In the genomic region with DNA sequence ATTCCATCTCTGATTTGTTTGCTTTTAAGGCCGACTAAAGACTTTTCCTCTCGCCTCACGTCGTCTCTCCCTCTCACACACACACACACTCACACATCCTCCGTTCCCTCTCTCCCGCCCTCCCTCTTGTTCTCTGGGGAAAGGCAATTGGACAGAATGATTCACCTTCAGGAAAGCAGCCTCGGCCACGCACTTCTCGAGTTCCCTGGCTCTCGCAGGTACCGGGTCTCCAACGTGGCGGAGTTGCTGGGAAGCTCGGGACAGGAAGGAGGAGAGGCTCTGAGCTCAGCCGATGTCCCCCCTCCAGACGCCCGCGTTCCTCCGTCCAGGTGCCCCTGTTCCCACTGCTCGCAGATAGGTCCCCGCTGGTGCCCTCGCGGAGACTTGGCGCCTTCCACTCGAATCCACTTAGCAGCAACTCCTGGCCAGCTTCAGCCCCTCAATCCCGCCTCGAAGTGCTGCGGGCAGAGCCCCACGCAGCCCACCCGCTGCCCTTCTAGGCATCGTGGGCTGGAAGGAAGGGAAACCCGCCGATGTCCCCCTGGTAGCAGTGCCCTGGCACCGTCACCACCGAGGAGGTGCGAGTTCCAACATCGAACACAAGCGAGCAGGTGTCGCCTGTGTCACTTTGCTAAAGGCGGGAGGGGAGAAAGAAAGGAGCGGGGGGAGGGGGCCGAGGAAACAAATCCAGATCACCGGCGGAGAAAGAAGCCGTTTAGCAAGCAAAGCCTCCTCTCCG, we compare ENCODE assay signal across 8 cellular contexts.
A peak's percentile ranks its signal among the peaks of the same experiment; 100 is the strongest.
DNase-seq lines count a peak whose midpoint lies in the region; TF ChIP-seq lines count a peak whose summit lies in the region.

No MANE protein-coding gene starts in this region.

- intact Hi-C loops in testis (cut with DNase I; ENCODE audit: low total_unique reads): no loop called here

- H3K9me3 Mint-ChIP-seq in T-helper 1 cell treated with Interleukin-12 subunit alpha and Interleukin-12 subunit beta and Interleukin-4 antibody, amounts not matched to agents 30 μg/mL and 1 μg/mL, for 36 hours: no peaks in the 10 kb centered on the region

- H3K4me1 ChIP-seq in ectodermal cell (ENCODE audit: control insufficient read depth, insufficient read depth, low read length): peaks cover 12% of the 10 kb centered on the region
- peaks cover 15% of the 10 kb centered on the region for H3K4me1 ChIP-seq in mucosa of stomach (ENCODE audit: control insufficient read depth, insufficient read depth, low read length)
- peaks cover 23% of the 10 kb centered on the region for H3K4me1 ChIP-seq in testis

- H3K9ac ChIP-seq in mucosa of stomach (ENCODE audit: low read length): peak overlapping the region; percentile 3

- H3K27ac ChIP-seq in ectodermal cell (ENCODE audit: insufficient read depth, low read depth, low read length, poor library complexity, severe bottlenecking): no peak overlapping the region
- H3K27ac ChIP-seq in testis: no peak overlapping the region

- no peaks in the 10 kb centered on the region for H3K36me3 Mint-ChIP-seq in T-helper 1 cell treated with Interleukin-12 subunit alpha and Interleukin-12 subunit beta and Interleukin-4 antibody, amounts not matched to agents 30 μg/mL and 1 μg/mL, for 36 hours (ENCODE audit: low read depth)

- peaks cover 18% of the 10 kb centered on the region for H3K4me1 Mint-ChIP-seq in T-helper 1 cell treated with Interleukin-12 subunit alpha and Interleukin-12 subunit beta and Interleukin-4 antibody, amounts not matched to agents 30 μg/mL and 1 μg/mL, for 36 hours (ENCODE audit: low read depth)

- H3K4me3 ChIP-seq in ectodermal cell (ENCODE audit: insufficient read depth, low read depth, low read length): peak overlapping the region; percentile 55
- peak overlapping the region; percentile 34 for H3K4me3 ChIP-seq in mucosa of stomach (ENCODE audit: low read length)
- peak overlapping the region; percentile 25 to 50 for H3K4me3 ChIP-seq in testis

- H3K27me3 ChIP-seq in ectodermal cell (ENCODE audit: control insufficient read depth, insufficient read depth, low read length, poor library complexity, severe bottlenecking) (peaks cover 39% of the 10 kb centered on the region), mucosa of stomach (ENCODE audit: control insufficient read depth, insufficient read depth, low read length) (peaks cover 35% of the 10 kb centered on the region), testis (no peaks in the 10 kb centered on the region)

- H3K9me3 ChIP-seq in ectodermal cell (ENCODE audit: control insufficient read depth, low read length) (no peaks in the 10 kb centered on the region), mucosa of stomach (ENCODE audit: control insufficient read depth, low read length) (no peaks in the 10 kb centered on the region), testis (no peaks in the 10 kb centered on the region)

- H3K27me3 Mint-ChIP-seq in T-helper 1 cell treated with Interleukin-12 subunit alpha and Interleukin-12 subunit beta and Interleukin-4 antibody, amounts not matched to agents 30 μg/mL and 1 μg/mL, for 36 hours (ENCODE audit: low read depth): peaks cover 71% of the 10 kb centered on the region

- H3K27ac Mint-ChIP-seq in T-helper 1 cell treated with Interleukin-12 subunit alpha and Interleukin-12 subunit beta and Interleukin-4 antibody, amounts not matched to agents 30 μg/mL and 1 μg/mL, for 36 hours: peak overlapping the region; percentile 28

- DNase-seq in NCI-H2081 (lab: John Stamatoyannopoulos, UW) (peak; percentile 10 to 51), NCI-H2081 treated with DMSO at 0.1 percent for 48 hours (lab: John Stamatoyannopoulos, UW) (no peak), testis (peak; percentile 19), DMS79 (lab: John Stamatoyannopoulos, UW) (no peak), SIG-M5 treated with dmso at 0.1 percent for 504 hours (lab: John Stamatoyannopoulos, UW; ENCODE audit: unreplicated experiment) (no peak)

- WGBS in ectodermal cell, 2 experiments: 2 to 3% methylated on average over 46 of the region's 46 CpGs
- WGBS in testis, 2 donors: 0% methylated on average over 41 to 46 of the region's 46 CpGs

- no peak for TF ChIP-seq POLR2A in testis (IDR thresholded peaks at IDR 0.05)

- H3K36me3 ChIP-seq in ectodermal cell (ENCODE audit: control insufficient read depth, insufficient read depth, low read length) (no peaks in the 10 kb centered on the region), mucosa of stomach (ENCODE audit: control insufficient read depth, insufficient read depth, low read length) (no peaks in the 10 kb centered on the region), testis (ENCODE audit: low read depth, missing control alignments) (no peaks in the 10 kb centered on the region)

- no peak for TF ChIP-seq CTCF in testis (IDR thresholded peaks at IDR 0.05)

- peak overlapping the region; percentile 81 for H3K4me3 Mint-ChIP-seq in T-helper 1 cell treated with Interleukin-12 subunit alpha and Interleukin-12 subunit beta and Interleukin-4 antibody, amounts not matched to agents 30 μg/mL and 1 μg/mL, for 36 hours

Comparison
In these comparisons a context has a peak if more than half of its experiments do, and no peak if none do; other contexts are left out.
1. DNase-seq: peak in NCI-H2081 (2 of 2) and testis (single experiment); none in NCI-H2081 treated with DMSO at 0.1 percent for 48 hours (single experiment), DMS79 (single experiment) and SIG-M5 treated with dmso at 0.1 percent for 504 hours (single experiment).
2. Peak in every context shown above with its lines, with median percentiles within 50 percentile points of each other: H3K4me3 ChIP-seq.